In genomic region chr18:464311-464659, GRCh38 we compare ENCODE assay signal across 21 cellular contexts. TPM values are rescaled to one million over a fixed set of nuclear protein-coding genes. Genes with fewer than 3 reads are reported as not detected.
DNase-seq lines count a peak whose midpoint lies in the region; ATAC-seq and TF ChIP-seq lines count a peak whose summit lies in the region.
"Had no signal": no experiment of that assay in that cellular context is flagged by ENCODE, and none has a peak within 500 bp of the region (broad histone marks: within the 10 kb centered on the region; RNA-seq: fewer than 3 reads in every experiment).

No MANE protein-coding gene starts in this region.

- ATAC-seq in Right ventricle myocardium superior (ENCODE audit: poor library complexity) = peak; percentile 66
- peak; percentile 60 for ATAC-seq in left ventricle myocardium superior
- ATAC-seq in GM21526 (IDR thresholded peaks at IDR 0.05; ENCODE audit: low FRiP score, unreplicated experiment) = no peak
- no peak for ATAC-seq in GM19397 (IDR thresholded peaks at IDR 0.05; ENCODE audit: unreplicated experiment)

- DNase-seq in Right ventricle myocardium superior (no peak), left ventricle myocardium inferior (no peak), SKM-1 treated with dmso at 0.1 percent for 144 hours (lab: John Stamatoyannopoulos, UW; ENCODE audit: unreplicated experiment) (peak; percentile 86), left ventricle myocardium superior (no peak), erythroblast (lab: John Stamatoyannopoulos, UW) (no peak), NCI-H1694 (lab: John Stamatoyannopoulos, UW) (no peak)
- DNase-seq: 8988T; activated CD4-positive, alpha-beta T cell treated with anti-CD3 and anti-CD28 coated beads for 48 hours; activated CD8-positive, alpha-beta memory T cell treated with anti-CD3 and anti-CD28 coated beads, Interleukin-2, amount 50 U/mL, for 48 hours; activated effector memory CD4-positive, alpha-beta T cell treated with anti-CD3 and anti-CD28 coated beads, Interleukin-2, amount 50 U/mL, for 16 hours; BE2C; immature natural killer cell; mucosa of descending colon; NCI-H1048; NCI-H2029 treated with DMSO at 0.1 percent for 48 hours; SK-N-SH; spleen; stimulated activated CD4-positive, alpha-beta T cell treated with anti-CD3 and anti-CD28 coated beads, Interleukin-4, amount 100 ng/mL, for 4 hours had no signal

- TF ChIP-seq POLR2A in erythroblast (IDR thresholded peaks at IDR 0.05; ENCODE audit: low read length) = no peak

- no peak overlapping the region for H3K4me3 ChIP-seq in left ventricle myocardium inferior
- H3K4me3 ChIP-seq: breast epithelium, mucosa of descending colon, spleen had no signal

- intact Hi-C loops in Right ventricle myocardium superior (cut with DNase I) (no loop called here), left ventricle myocardium inferior (cut with micrococcal nuclease) (no loop called here), left ventricle myocardium superior (cut with micrococcal nuclease) (no loop called here)

- no peak for TF ChIP-seq CTCF in left ventricle myocardium inferior (IDR thresholded peaks at IDR 0.05; ENCODE audit: borderline replicate concordance)

- no peak overlapping the region for H3K27ac ChIP-seq in left ventricle myocardium inferior (replicated peaks)
- H3K27ac ChIP-seq: breast epithelium had no signal

- H3K27me3 ChIP-seq in left ventricle myocardium inferior (ENCODE audit: low read depth) = peaks cover 58% of the 10 kb centered on the region
- H3K27me3 ChIP-seq: BE2C, breast epithelium had no signal

- H3K36me3 ChIP-seq in left ventricle myocardium inferior = no peaks in the 10 kb centered on the region
- H3K36me3 ChIP-seq: BE2C, breast epithelium, spleen had no signal

- H3K4me1 ChIP-seq in left ventricle myocardium inferior = peaks cover 9% of the 10 kb centered on the region
- H3K4me1 ChIP-seq: BE2C, breast epithelium had no signal

- H3K9me3 ChIP-seq in left ventricle myocardium inferior (replicated peaks) = no peaks in the 10 kb centered on the region
- H3K9me3 ChIP-seq: BE2C, breast epithelium, mucosa of descending colon, SK-N-SH had no signal

RNA-seq across cellular contexts. Expression of gene COLEC12, which starts 36.2 kb away (rescaled TPM):
- total RNA-seq in Right ventricle myocardium superior = 9.1 TPM
- 7.3 TPM for total RNA-seq in left ventricle myocardium inferior
- total RNA-seq in left ventricle myocardium superior = 8.3 TPM

Comparison
In these comparisons a context has a peak if more than half of its experiments do, and no peak if none do; other contexts are left out.
1. ATAC-seq: peak in Right ventricle myocardium superior (single experiment) and left ventricle myocardium superior (single experiment); none in GM21526 (single experiment) and GM19397 (single experiment).